ENCODE assay signal across 1 cellular context in genomic region chr7:100567751-100568175, GRCh38.
A peak's percentile ranks its signal among the peaks of the same experiment; 100 is the strongest.
TF ChIP-seq lines count a peak whose summit lies in the region.

No MANE protein-coding gene starts in this region.

TF ChIP-seq in HepG2, 621 proteins besides CTCF, POLR2A, EP300 and RAD21 (continues in another document):
- TF ChIP-seq NR2F6 (IDR thresholded peaks at IDR 0.05) = peak; percentile 53
- TF ChIP-seq NR2F6 (CRISPR knock-in tag; IDR thresholded peaks at IDR 0.05) = peak; percentile 64
- peak; percentile 55; the same call in 1 of the 2 replicates for TF ChIP-seq DPF2 (CRISPR knock-in tag; IDR thresholded peaks at IDR 0.05; ENCODE audit: borderline replicate concordance, low read depth)
- peak; percentile 52 for TF ChIP-seq POLR2AphosphoS5 (IDR thresholded peaks at IDR 0.05; ENCODE audit: low read depth, low read length)
- no peak for TF ChIP-seq ZNF281 (CRISPR knock-in tag; IDR thresholded peaks at IDR 0.05; ENCODE audit: borderline replicate concordance)
- no peak; the same call in 1 of the 2 replicates for TF ChIP-seq FOXA3 (CRISPR knock-in tag; IDR thresholded peaks at IDR 0.05)
- TF ChIP-seq RBM39 (IDR thresholded peaks at IDR 0.05; ENCODE audit: low read depth, low read length, poor library complexity, severe bottlenecking) = peak; percentile 23
- TF ChIP-seq ZNF501 (CRISPR knock-in tag; IDR thresholded peaks at IDR 0.05) = no peak
- TF ChIP-seq MYNN (CRISPR knock-in tag; IDR thresholded peaks at IDR 0.05; ENCODE audit: low read depth) = 0 out of 2 replicates have a peak, but pooled peaks have one; percentile 17
- TF ChIP-seq, protein P1, sequence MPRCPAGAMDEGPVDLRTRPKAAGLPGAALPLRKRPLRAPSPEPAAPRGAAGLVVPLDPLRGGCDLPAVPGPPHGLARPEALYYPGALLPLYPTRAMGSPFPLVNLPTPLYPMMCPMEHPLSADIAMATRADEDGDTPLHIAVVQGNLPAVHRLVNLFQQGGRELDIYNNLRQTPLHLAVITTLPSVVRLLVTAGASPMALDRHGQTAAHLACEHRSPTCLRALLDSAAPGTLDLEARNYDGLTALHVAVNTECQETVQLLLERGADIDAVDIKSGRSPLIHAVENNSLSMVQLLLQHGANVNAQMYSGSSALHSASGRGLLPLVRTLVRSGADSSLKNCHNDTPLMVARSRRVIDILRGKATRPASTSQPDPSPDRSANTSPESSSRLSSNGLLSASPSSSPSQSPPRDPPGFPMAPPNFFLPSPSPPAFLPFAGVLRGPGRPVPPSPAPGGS (CRISPR knock-in tag; IDR thresholded peaks at IDR 0.05) = no peak
- TF ChIP-seq KMT2A (CRISPR knock-in tag; IDR thresholded peaks at IDR 0.05) = no peak
- 0 out of 2 replicates have a peak, but pooled peaks have one; percentile 42 for TF ChIP-seq HIC2 (CRISPR knock-in tag; IDR thresholded peaks at IDR 0.05; ENCODE audit: low read depth)
- 0 out of 2 replicates have a peak, but pooled peaks have one; percentile 6 for TF ChIP-seq HOMEZ (CRISPR knock-in tag; IDR thresholded peaks at IDR 0.05; ENCODE audit: low read depth)
- TF ChIP-seq HMG20B (CRISPR knock-in tag; conservative IDR thresholded peaks at IDR 0.05) = no peak
- TF ChIP-seq RARG (CRISPR knock-in tag; IDR thresholded peaks at IDR 0.05; ENCODE audit: low read depth) = no peak
- TF ChIP-seq ZSCAN12 (CRISPR knock-in tag; IDR thresholded peaks at IDR 0.05) = no peak
- TF ChIP-seq, protein P2, sequence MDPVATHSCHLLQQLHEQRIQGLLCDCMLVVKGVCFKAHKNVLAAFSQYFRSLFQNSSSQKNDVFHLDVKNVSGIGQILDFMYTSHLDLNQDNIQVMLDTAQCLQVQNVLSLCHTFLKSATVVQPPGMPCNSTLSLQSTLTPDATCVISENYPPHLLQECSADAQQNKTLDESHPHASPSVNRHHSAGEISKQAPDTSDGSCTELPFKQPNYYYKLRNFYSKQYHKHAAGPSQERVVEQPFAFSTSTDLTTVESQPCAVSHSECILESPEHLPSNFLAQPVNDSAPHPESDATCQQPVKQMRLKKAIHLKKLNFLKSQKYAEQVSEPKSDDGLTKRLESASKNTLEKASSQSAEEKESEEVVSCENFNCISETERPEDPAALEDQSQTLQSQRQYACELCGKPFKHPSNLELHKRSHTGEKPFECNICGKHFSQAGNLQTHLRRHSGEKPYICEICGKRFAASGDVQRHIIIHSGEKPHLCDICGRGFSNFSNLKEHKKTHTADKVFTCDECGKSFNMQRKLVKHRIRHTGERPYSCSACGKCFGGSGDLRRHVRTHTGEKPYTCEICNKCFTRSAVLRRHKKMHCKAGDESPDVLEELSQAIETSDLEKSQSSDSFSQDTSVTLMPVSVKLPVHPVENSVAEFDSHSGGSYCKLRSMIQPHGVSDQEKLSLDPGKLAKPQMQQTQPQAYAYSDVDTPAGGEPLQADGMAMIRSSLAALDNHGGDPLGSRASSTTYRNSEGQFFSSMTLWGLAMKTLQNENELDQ (CRISPR knock-in tag; IDR thresholded peaks at IDR 0.05; ENCODE audit: borderline replicate concordance) = no peak
- no peak for TF ChIP-seq KDM2A (CRISPR knock-in tag; IDR thresholded peaks at IDR 0.05; ENCODE audit: borderline replicate concordance, low read depth)
- TF ChIP-seq, protein P3, sequence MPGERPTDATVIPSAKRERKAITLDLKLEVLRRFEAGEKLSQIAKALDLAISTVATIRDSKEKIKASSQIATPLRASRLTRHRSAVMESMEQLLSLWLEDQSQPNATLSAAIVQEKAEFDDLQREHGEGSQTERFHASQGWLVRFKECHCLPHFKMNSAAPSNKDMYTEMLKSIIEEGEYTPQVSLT (CRISPR knock-in tag; IDR thresholded peaks at IDR 0.05; ENCODE audit: borderline replicate concordance, low read depth) = no peak
- TF ChIP-seq ZNF572 (CRISPR knock-in tag; IDR thresholded peaks at IDR 0.05) = no peak
- TF ChIP-seq, protein P4, sequence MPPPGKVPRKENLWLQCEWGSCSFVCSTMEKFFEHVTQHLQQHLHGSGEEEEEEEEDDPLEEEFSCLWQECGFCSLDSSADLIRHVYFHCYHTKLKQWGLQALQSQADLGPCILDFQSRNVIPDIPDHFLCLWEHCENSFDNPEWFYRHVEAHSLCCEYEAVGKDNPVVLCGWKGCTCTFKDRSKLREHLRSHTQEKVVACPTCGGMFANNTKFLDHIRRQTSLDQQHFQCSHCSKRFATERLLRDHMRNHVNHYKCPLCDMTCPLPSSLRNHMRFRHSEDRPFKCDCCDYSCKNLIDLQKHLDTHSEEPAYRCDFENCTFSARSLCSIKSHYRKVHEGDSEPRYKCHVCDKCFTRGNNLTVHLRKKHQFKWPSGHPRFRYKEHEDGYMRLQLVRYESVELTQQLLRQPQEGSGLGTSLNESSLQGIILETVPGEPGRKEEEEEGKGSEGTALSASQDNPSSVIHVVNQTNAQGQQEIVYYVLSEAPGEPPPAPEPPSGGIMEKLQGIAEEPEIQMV (CRISPR knock-in tag; IDR thresholded peaks at IDR 0.05; ENCODE audit: low read depth) = no peak
- TF ChIP-seq HES4 (CRISPR knock-in tag; IDR thresholded peaks at IDR 0.05; ENCODE audit: borderline replicate concordance) = 0 out of 2 replicates have a peak, but pooled peaks have one; percentile 5
- no peak for TF ChIP-seq STAT5B (CRISPR knock-in tag; IDR thresholded peaks at IDR 0.05)
- TF ChIP-seq ARNT2 (CRISPR knock-in tag; IDR thresholded peaks at IDR 0.05; ENCODE audit: low read depth) = peak; percentile 12; the same call in 1 of the 2 replicates
- 0 out of 2 replicates have a peak, but pooled peaks have one; percentile 13 for TF ChIP-seq ZFP41 (CRISPR knock-in tag; IDR thresholded peaks at IDR 0.05; ENCODE audit: borderline replicate concordance)
- TF ChIP-seq AGO2 (optimal IDR thresholded peaks at IDR 0.05; ENCODE audit: low read depth, low read length) = no peak
- TF ChIP-seq POLR2G (IDR thresholded peaks at IDR 0.05; ENCODE audit: low read depth, low read length) = peak; percentile 13
- no peak for TF ChIP-seq ZNF850 (CRISPR knock-in tag; conservative IDR thresholded peaks at IDR 0.05)
- peak; percentile 3; the same call in 1 of the 2 replicates for TF ChIP-seq ZBTB26 (CRISPR knock-in tag; IDR thresholded peaks at IDR 0.05; ENCODE audit: borderline replicate concordance)
- TF ChIP-seq, protein P5, sequence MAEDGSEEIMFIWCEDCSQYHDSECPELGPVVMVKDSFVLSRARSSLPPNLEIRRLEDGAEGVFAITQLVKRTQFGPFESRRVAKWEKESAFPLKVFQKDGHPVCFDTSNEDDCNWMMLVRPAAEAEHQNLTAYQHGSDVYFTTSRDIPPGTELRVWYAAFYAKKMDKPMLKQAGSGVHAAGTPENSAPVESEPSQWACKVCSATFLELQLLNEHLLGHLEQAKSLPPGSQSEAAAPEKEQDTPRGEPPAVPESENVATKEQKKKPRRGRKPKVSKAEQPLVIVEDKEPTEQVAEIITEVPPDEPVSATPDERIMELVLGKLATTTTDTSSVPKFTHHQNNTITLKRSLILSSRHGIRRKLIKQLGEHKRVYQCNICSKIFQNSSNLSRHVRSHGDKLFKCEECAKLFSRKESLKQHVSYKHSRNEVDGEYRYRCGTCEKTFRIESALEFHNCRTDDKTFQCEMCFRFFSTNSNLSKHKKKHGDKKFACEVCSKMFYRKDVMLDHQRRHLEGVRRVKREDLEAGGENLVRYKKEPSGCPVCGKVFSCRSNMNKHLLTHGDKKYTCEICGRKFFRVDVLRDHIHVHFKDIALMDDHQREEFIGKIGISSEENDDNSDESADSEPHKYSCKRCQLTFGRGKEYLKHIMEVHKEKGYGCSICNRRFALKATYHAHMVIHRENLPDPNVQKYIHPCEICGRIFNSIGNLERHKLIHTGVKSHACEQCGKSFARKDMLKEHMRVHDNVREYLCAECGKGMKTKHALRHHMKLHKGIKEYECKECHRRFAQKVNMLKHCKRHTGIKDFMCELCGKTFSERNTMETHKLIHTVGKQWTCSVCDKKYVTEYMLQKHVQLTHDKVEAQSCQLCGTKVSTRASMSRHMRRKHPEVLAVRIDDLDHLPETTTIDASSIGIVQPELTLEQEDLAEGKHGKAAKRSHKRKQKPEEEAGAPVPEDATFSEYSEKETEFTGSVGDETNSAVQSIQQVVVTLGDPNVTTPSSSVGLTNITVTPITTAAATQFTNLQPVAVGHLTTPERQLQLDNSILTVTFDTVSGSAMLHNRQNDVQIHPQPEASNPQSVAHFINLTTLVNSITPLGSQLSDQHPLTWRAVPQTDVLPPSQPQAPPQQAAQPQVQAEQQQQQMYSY (CRISPR knock-in tag; IDR thresholded peaks at IDR 0.05) = no peak
- TF ChIP-seq RELA (CRISPR knock-in tag; IDR thresholded peaks at IDR 0.05) = no peak
- peak; percentile 89; the same call in 1 of the 2 replicates for TF ChIP-seq PAF1 (CRISPR knock-in tag; IDR thresholded peaks at IDR 0.05)
- TF ChIP-seq LCORL (IDR thresholded peaks at IDR 0.05) = no peak
- TF ChIP-seq LCORL (CRISPR knock-in tag; IDR thresholded peaks at IDR 0.05) = no peak
- 0 out of 2 replicates have a peak, but pooled peaks have one; percentile 1 for TF ChIP-seq MEF2D (CRISPR knock-in tag; IDR thresholded peaks at IDR 0.05)
- TF ChIP-seq GFI1 (CRISPR knock-in tag; IDR thresholded peaks at IDR 0.05; ENCODE audit: borderline replicate concordance) = peak; percentile 16
- no peak for TF ChIP-seq BHLHE40 (IDR thresholded peaks at IDR 0.05; ENCODE audit: low read length)
- TF ChIP-seq ONECUT2 (CRISPR knock-in tag; IDR thresholded peaks at IDR 0.05) = no peak
- no peak for TF ChIP-seq ZNF530 (CRISPR knock-in tag; IDR thresholded peaks at IDR 0.05; ENCODE audit: low read depth)
- TF ChIP-seq XBP1 (CRISPR knock-in tag; IDR thresholded peaks at IDR 0.05) = peak; percentile 12; the same call in 1 of the 2 replicates
- TF ChIP-seq, protein P6, sequence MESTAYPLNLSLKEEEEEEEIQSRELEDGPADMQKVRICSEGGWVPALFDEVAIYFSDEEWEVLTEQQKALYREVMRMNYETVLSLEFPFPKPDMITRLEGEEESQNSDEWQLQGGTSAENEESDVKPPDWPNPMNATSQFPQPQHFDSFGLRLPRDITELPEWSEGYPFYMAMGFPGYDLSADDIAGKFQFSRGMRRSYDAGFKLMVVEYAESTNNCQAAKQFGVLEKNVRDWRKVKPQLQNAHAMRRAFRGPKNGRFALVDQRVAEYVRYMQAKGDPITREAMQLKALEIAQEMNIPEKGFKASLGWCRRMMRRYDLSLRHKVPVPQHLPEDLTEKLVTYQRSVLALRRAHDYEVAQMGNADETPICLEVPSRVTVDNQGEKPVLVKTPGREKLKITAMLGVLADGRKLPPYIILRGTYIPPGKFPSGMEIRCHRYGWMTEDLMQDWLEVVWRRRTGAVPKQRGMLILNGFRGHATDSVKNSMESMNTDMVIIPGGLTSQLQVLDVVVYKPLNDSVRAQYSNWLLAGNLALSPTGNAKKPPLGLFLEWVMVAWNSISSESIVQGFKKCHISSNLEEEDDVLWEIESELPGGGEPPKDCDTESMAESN (CRISPR knock-in tag; conservative IDR thresholded peaks at IDR 0.05) = 0 out of 2 replicates have a peak, but pooled peaks have one; percentile 7
- TF ChIP-seq ZNF747 (CRISPR knock-in tag; IDR thresholded peaks at IDR 0.05; ENCODE audit: borderline replicate concordance) = peak; percentile 63; the same call in 1 of the 2 replicates
- 0 out of 2 replicates have a peak, but pooled peaks have one; percentile 15 for TF ChIP-seq ZNF232 (CRISPR knock-in tag; IDR thresholded peaks at IDR 0.05; ENCODE audit: borderline replicate concordance)
- TF ChIP-seq MIXL1 (CRISPR knock-in tag; IDR thresholded peaks at IDR 0.05) = 0 out of 2 replicates have a peak, but pooled peaks have one; percentile 5
- no peak for TF ChIP-seq ZFAT (CRISPR knock-in tag; conservative IDR thresholded peaks at IDR 0.05)
- TF ChIP-seq NFKBIZ (CRISPR knock-in tag; IDR thresholded peaks at IDR 0.05) = no peak
